1 cellular context compared by ENCODE assay signal in genomic region chr3:59339818-59340217, GRCh38.
TF ChIP-seq lines count a peak whose summit lies in the region.

No MANE protein-coding gene starts in this region.

TF ChIP-seq in H1, 55 proteins besides CTCF, POLR2A, EP300 and RAD21 (continued from another document):
- TF ChIP-seq ATF3 (IDR thresholded peaks at IDR 0.05; ENCODE audit: insufficient read depth, low read depth, low read length): no peak
- no peak for TF ChIP-seq RNF2 (IDR thresholded peaks at IDR 0.05; ENCODE audit: borderline replicate concordance, low read depth, low read length, missing control alignments, poor library complexity, severe bottlenecking)
- TF ChIP-seq CHD1 (IDR thresholded peaks at IDR 0.05; ENCODE audit: low read depth, low read length): no peak
- no peak for TF ChIP-seq EZH2 (IDR thresholded peaks at IDR 0.05; ENCODE audit: low read depth, low read length, severe bottlenecking)
- no peak for TF ChIP-seq TBP (IDR thresholded peaks at IDR 0.05; ENCODE audit: low read depth, low read length)
- no peak for TF ChIP-seq SIRT6 (IDR thresholded peaks at IDR 0.05; ENCODE audit: low read length)
- no peak for TF ChIP-seq BRCA1 (IDR thresholded peaks at IDR 0.05; ENCODE audit: low read depth, low read length)
